In genomic region chr1:54764132-54764921, GRCh38 we compare ENCODE assay signal across 8 cellular contexts. TPM values are rescaled to one million over a fixed set of nuclear protein-coding genes. Genes with fewer than 3 reads are reported as not detected.
DNase-seq lines count a peak whose midpoint lies in the region; ATAC-seq, FAIRE-seq and TF ChIP-seq lines count a peak whose summit lies in the region.

PARS2 (minus strand) TSS chr1:54764523; CDS start chr1:54759161, 5,362 bp downstream.

- TF ChIP-seq CTCF in WI38 (IDR thresholded peaks at IDR 0.05; ENCODE audit: low read depth, low read length) (no peak), cardiac fibroblast (IDR thresholded peaks at IDR 0.05; ENCODE audit: low read depth, low read length) (no peak)

- no peaks in the 10 kb centered on the region for H3K36me3 ChIP-seq in small intestine (ENCODE audit: control insufficient read depth in 2 of 2, insufficient read depth in 2 of 2, low read length in 2 of 2)

- peak within 1 kb of the TSS; percentile 77 for H3K4me3 ChIP-seq in WI38 (ENCODE audit: low read depth, low read length)
- H3K4me3 ChIP-seq in cardiac fibroblast (replicated peaks in 1 of 2; ENCODE audit: low read depth in 2 of 2, low read length in 2 of 2): peak within 1 kb of the TSS; percentile 77 to 95
- peak within 1 kb of the TSS; percentile 62 to 88 for H3K4me3 ChIP-seq in small intestine (ENCODE audit: low read depth in 1 of 2, low read length in 2 of 2)

- no peaks in the 10 kb centered on the region for H3K27me3 ChIP-seq in small intestine (ENCODE audit: control insufficient read depth in 2 of 2, insufficient read depth in 2 of 2, low read length in 2 of 2)

- no peaks in the 10 kb centered on the region for H3K9me3 ChIP-seq in small intestine (ENCODE audit: control insufficient read depth, low read depth)

- H3K4me1 ChIP-seq in small intestine (ENCODE audit: control insufficient read depth in 2 of 2, insufficient read depth in 1 of 2, low read depth in 1 of 2, low read length in 1 of 2): peaks cover 0 to 5% of the 10 kb centered on the region in 2 donors

- WGBS in small intestine, 3 donors: 0 to 1% (median 0%) methylated on average over 57 of the region's 57 CpGs

- peak; percentile 99 for DNase-seq in AG08395 (ENCODE audit: low spot score)
- DNase-seq in NCI-H2227 (lab: John Stamatoyannopoulos, UW; ENCODE audit: unreplicated experiment): peak; percentile 100
- peak; percentile 100 for DNase-seq in cardiac fibroblast (ENCODE audit: low read depth in 2 of 2)
- DNase-seq in iPS-NIHi7 (ENCODE audit: extremely low spot score): peak; percentile 99
- DNase-seq in small intestine: peak; percentile 100

- peak within 1 kb of the TSS; percentile 53 to 73 for H3K27ac ChIP-seq in small intestine (ENCODE audit: low read depth in 1 of 2, low read length in 1 of 2)

- peak; percentile 91 for FAIRE-seq in small intestine (lab: Jason Lieb, UNC)

- ATAC-seq in GM18909 (IDR thresholded peaks at IDR 0.05; ENCODE audit: poor library complexity, unreplicated experiment) (peak; percentile 96), HG03159 (IDR thresholded peaks at IDR 0.05; ENCODE audit: unreplicated experiment) (peak; percentile 94)

RNA-seq across cellular contexts. Expression of gene PARS2, which starts in this region (rescaled TPM):
- polyA plus RNA-seq in small intestine: 1 to 10 TPM; 2.5 to 4.8 (median 3.0) TPM

Comparison
In these comparisons a context has a peak if more than half of its experiments do, and no peak if none do; other contexts are left out.
1. Peak in every context shown above with its lines: DNase-seq, ATAC-seq, H3K4me3 ChIP-seq and H3K27ac ChIP-seq.